Comparison of ENCODE assay signal across 1 cellular context in genomic region chrX:56563231-56564116, GRCh38.
TF ChIP-seq lines count a peak whose summit lies in the region.

Gene UBQLN2 (plus strand): TSS chrX:56563627. CDS start chrX:56563874, 247 bp downstream.

TF ChIP-seq in H1, 55 proteins besides CTCF, POLR2A, EP300 and RAD21 (continued from another document):
- TF ChIP-seq, protein P1, sequence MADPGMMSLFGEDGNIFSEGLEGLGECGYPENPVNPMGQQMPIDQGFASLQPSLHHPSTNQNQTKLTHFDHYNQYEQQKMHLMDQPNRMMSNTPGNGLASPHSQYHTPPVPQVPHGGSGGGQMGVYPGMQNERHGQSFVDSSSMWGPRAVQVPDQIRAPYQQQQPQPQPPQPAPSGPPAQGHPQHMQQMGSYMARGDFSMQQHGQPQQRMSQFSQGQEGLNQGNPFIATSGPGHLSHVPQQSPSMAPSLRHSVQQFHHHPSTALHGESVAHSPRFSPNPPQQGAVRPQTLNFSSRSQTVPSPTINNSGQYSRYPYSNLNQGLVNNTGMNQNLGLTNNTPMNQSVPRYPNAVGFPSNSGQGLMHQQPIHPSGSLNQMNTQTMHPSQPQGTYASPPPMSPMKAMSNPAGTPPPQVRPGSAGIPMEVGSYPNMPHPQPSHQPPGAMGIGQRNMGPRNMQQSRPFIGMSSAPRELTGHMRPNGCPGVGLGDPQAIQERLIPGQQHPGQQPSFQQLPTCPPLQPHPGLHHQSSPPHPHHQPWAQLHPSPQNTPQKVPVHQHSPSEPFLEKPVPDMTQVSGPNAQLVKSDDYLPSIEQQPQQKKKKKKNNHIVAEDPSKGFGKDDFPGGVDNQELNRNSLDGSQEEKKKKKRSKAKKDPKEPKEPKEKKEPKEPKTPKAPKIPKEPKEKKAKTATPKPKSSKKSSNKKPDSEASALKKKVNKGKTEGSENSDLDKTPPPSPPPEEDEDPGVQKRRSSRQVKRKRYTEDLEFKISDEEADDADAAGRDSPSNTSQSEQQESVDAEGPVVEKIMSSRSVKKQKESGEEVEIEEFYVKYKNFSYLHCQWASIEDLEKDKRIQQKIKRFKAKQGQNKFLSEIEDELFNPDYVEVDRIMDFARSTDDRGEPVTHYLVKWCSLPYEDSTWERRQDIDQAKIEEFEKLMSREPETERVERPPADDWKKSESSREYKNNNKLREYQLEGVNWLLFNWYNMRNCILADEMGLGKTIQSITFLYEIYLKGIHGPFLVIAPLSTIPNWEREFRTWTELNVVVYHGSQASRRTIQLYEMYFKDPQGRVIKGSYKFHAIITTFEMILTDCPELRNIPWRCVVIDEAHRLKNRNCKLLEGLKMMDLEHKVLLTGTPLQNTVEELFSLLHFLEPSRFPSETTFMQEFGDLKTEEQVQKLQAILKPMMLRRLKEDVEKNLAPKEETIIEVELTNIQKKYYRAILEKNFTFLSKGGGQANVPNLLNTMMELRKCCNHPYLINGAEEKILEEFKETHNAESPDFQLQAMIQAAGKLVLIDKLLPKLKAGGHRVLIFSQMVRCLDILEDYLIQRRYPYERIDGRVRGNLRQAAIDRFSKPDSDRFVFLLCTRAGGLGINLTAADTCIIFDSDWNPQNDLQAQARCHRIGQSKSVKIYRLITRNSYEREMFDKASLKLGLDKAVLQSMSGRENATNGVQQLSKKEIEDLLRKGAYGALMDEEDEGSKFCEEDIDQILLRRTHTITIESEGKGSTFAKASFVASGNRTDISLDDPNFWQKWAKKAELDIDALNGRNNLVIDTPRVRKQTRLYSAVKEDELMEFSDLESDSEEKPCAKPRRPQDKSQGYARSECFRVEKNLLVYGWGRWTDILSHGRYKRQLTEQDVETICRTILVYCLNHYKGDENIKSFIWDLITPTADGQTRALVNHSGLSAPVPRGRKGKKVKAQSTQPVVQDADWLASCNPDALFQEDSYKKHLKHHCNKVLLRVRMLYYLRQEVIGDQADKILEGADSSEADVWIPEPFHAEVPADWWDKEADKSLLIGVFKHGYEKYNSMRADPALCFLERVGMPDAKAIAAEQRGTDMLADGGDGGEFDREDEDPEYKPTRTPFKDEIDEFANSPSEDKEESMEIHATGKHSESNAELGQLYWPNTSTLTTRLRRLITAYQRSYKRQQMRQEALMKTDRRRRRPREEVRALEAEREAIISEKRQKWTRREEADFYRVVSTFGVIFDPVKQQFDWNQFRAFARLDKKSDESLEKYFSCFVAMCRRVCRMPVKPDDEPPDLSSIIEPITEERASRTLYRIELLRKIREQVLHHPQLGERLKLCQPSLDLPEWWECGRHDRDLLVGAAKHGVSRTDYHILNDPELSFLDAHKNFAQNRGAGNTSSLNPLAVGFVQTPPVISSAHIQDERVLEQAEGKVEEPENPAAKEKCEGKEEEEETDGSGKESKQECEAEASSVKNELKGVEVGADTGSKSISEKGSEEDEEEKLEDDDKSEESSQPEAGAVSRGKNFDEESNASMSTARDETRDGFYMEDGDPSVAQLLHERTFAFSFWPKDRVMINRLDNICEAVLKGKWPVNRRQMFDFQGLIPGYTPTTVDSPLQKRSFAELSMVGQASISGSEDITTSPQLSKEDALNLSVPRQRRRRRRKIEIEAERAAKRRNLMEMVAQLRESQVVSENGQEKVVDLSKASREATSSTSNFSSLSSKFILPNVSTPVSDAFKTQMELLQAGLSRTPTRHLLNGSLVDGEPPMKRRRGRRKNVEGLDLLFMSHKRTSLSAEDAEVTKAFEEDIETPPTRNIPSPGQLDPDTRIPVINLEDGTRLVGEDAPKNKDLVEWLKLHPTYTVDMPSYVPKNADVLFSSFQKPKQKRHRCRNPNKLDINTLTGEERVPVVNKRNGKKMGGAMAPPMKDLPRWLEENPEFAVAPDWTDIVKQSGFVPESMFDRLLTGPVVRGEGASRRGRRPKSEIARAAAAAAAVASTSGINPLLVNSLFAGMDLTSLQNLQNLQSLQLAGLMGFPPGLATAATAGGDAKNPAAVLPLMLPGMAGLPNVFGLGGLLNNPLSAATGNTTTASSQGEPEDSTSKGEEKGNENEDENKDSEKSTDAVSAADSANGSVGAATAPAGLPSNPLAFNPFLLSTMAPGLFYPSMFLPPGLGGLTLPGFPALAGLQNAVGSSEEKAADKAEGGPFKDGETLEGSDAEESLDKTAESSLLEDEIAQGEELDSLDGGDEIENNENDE (IDR thresholded peaks at IDR 0.05; ENCODE audit: insufficient replicate concordance, low read length) = no peak
- TF ChIP-seq RNF2 (IDR thresholded peaks at IDR 0.05; ENCODE audit: borderline replicate concordance, low read depth, low read length, missing control alignments, poor library complexity, severe bottlenecking) = no peak
- TF ChIP-seq TAF1 (IDR thresholded peaks at IDR 0.05; ENCODE audit: low read depth, low read length) = peak; percentile 68
- TF ChIP-seq, protein P2, sequence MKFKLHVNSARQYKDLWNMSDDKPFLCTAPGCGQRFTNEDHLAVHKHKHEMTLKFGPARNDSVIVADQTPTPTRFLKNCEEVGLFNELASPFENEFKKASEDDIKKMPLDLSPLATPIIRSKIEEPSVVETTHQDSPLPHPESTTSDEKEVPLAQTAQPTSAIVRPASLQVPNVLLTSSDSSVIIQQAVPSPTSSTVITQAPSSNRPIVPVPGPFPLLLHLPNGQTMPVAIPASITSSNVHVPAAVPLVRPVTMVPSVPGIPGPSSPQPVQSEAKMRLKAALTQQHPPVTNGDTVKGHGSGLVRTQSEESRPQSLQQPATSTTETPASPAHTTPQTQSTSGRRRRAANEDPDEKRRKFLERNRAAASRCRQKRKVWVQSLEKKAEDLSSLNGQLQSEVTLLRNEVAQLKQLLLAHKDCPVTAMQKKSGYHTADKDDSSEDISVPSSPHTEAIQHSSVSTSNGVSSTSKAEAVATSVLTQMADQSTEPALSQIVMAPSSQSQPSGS (IDR thresholded peaks at IDR 0.05; ENCODE audit: low read length) = no peak
- no peak for TF ChIP-seq CTBP2 (IDR thresholded peaks at IDR 0.05; ENCODE audit: borderline replicate concordance, insufficient read depth, insufficient read length, low read length)
- TF ChIP-seq RXRA (IDR thresholded peaks at IDR 0.05; ENCODE audit: insufficient read depth, low read depth, low read length) = no peak
- TF ChIP-seq ZNF274 (IDR thresholded peaks at IDR 0.05; ENCODE audit: borderline replicate concordance, extremely low read depth, low read length) = no peak
- no peak for TF ChIP-seq POU5F1 (IDR thresholded peaks at IDR 0.05; ENCODE audit: low read depth, low read length)
- TF ChIP-seq TBP (IDR thresholded peaks at IDR 0.05; ENCODE audit: low read depth, low read length) = peak; percentile 26; the same call in 1 of the 2 replicates
- TF ChIP-seq GTF2F1 (IDR thresholded peaks at IDR 0.05; ENCODE audit: borderline replicate concordance, low read depth, low read length) = no peak
- TF ChIP-seq FOSL1 (IDR thresholded peaks at IDR 0.05; ENCODE audit: insufficient read depth, low read depth, low read length) = no peak
- no peak for TF ChIP-seq JUND (IDR thresholded peaks at IDR 0.05; ENCODE audit: low read length)
- TF ChIP-seq EZH2 (IDR thresholded peaks at IDR 0.05; ENCODE audit: low read depth, low read length, severe bottlenecking) = no peak
- no peak for TF ChIP-seq NRF1 (IDR thresholded peaks at IDR 0.05; ENCODE audit: low read depth, low read length)
- no peak for TF ChIP-seq SP2 (IDR thresholded peaks at IDR 0.05; ENCODE audit: low read length)
- TF ChIP-seq TEAD4 (IDR thresholded peaks at IDR 0.05; ENCODE audit: low read depth, low read length) = no peak
- TF ChIP-seq JUN (IDR thresholded peaks at IDR 0.05; ENCODE audit: low read depth, low read length) = no peak
- TF ChIP-seq CHD2 (IDR thresholded peaks at IDR 0.05; ENCODE audit: low read length) = no peak
- peak; percentile 76; the same call in 1 of the 2 replicates for TF ChIP-seq PHF8 (conservative IDR thresholded peaks at IDR 0.05; ENCODE audit: low read depth, low read length)
- TF ChIP-seq SIRT6 (IDR thresholded peaks at IDR 0.05; ENCODE audit: low read length) = no peak
- no peak for TF ChIP-seq KDM1A (IDR thresholded peaks at IDR 0.05; ENCODE audit: borderline replicate concordance, low read length)
- no peak for TF ChIP-seq KDM5A (IDR thresholded peaks at IDR 0.05; ENCODE audit: low read length)
- TF ChIP-seq TAF7 (optimal IDR thresholded peaks at IDR 0.05; ENCODE audit: borderline replicate concordance, low read depth, low read length) = no peak
- no peak for TF ChIP-seq CBX8 (IDR thresholded peaks at IDR 0.05; ENCODE audit: borderline replicate concordance, low read depth, low read length)
- peak; percentile 94 for TF ChIP-seq ASH2L (IDR thresholded peaks at IDR 0.05; ENCODE audit: low read length)
- TF ChIP-seq SP4 (IDR thresholded peaks at IDR 0.05; ENCODE audit: low read length) = no peak
- TF ChIP-seq EGR1 (IDR thresholded peaks at IDR 0.05; ENCODE audit: borderline replicate concordance, low read depth, low read length) = no peak
- TF ChIP-seq TCF12 (IDR thresholded peaks at IDR 0.05; ENCODE audit: low read depth, low read length) = no peak
- TF ChIP-seq SIX5 (IDR thresholded peaks at IDR 0.05; ENCODE audit: low read depth, low read length) = no peak
- peak; percentile 17; the same call in 1 of the 2 replicates for TF ChIP-seq CREB1 (IDR thresholded peaks at IDR 0.05)
- TF ChIP-seq POLR2AphosphoS5 (IDR thresholded peaks at IDR 0.05; ENCODE audit: low read depth, low read length) = peak; percentile 72
- TF ChIP-seq, protein P3, sequence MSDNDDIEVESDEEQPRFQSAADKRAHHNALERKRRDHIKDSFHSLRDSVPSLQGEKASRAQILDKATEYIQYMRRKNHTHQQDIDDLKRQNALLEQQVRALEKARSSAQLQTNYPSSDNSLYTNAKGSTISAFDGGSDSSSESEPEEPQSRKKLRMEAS (IDR thresholded peaks at IDR 0.05) = peak; percentile 24; the same call in 1 of the 2 replicates
- TF ChIP-seq CBX5 (IDR thresholded peaks at IDR 0.05; ENCODE audit: low read depth, low read length) = no peak
- TF ChIP-seq SUZ12 (IDR thresholded peaks at IDR 0.05; ENCODE audit: low read length) = no peak
- no peak for TF ChIP-seq RFX5 (IDR thresholded peaks at IDR 0.05; ENCODE audit: borderline replicate concordance, low read depth, low read length)
- TF ChIP-seq, protein P4, sequence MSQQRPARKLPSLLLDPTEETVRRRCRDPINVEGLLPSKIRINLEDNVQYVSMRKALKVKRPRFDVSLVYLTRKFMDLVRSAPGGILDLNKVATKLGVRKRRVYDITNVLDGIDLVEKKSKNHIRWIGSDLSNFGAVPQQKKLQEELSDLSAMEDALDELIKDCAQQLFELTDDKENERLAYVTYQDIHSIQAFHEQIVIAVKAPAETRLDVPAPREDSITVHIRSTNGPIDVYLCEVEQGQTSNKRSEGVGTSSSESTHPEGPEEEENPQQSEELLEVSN (IDR thresholded peaks at IDR 0.05) = no peak
- TF ChIP-seq NANOG (IDR thresholded peaks at IDR 0.05; ENCODE audit: insufficient read depth, low read depth, low read length, poor library complexity, severe bottlenecking) = no peak
- no peak; the same call in 1 of the 2 replicates for TF ChIP-seq RBBP5 (IDR thresholded peaks at IDR 0.05; ENCODE audit: borderline replicate concordance, low read depth, low read length)
- no peak for TF ChIP-seq ATF3 (IDR thresholded peaks at IDR 0.05; ENCODE audit: insufficient read depth, low read depth, low read length)
- TF ChIP-seq YY1 (IDR thresholded peaks at IDR 0.05; ENCODE audit: low read depth, low read length) = peak; percentile 72
- no peak for TF ChIP-seq GABPA (IDR thresholded peaks at IDR 0.05; ENCODE audit: borderline replicate concordance, insufficient read depth, low read length)
- TF ChIP-seq KDM4A (IDR thresholded peaks at IDR 0.05; ENCODE audit: low read depth, low read length, severe bottlenecking) = peak; percentile 25
- no peak for TF ChIP-seq SAP30 (IDR thresholded peaks at IDR 0.05; ENCODE audit: insufficient read depth, insufficient replicate concordance, low read length)
- TF ChIP-seq, protein P5, sequence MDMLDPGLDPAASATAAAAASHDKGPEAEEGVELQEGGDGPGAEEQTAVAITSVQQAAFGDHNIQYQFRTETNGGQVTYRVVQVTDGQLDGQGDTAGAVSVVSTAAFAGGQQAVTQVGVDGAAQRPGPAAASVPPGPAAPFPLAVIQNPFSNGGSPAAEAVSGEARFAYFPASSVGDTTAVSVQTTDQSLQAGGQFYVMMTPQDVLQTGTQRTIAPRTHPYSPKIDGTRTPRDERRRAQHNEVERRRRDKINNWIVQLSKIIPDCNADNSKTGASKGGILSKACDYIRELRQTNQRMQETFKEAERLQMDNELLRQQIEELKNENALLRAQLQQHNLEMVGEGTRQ (IDR thresholded peaks at IDR 0.05; ENCODE audit: low read length) = no peak
